In genomic region chr17:80969030-80969673, GRCh38 we compare ENCODE assay signal across 1 cellular context.
TF ChIP-seq lines count a peak whose summit lies in the region.

No MANE protein-coding gene starts in this region.

TF ChIP-seq in K562, 482 proteins besides CTCF, POLR2A, EP300 and RAD21 (continued from another document):
- TF ChIP-seq POLR2G (IDR thresholded peaks at IDR 0.05; ENCODE audit: low read depth, low read length) (peak; percentile 78), BRF1 (IDR thresholded peaks at IDR 0.05; ENCODE audit: borderline replicate concordance, extremely low read depth, insufficient read length) (no peak), RHOXF2B (CRISPR knock-in tag; conservative IDR thresholded peaks at IDR 0.05) (no peak), CLOCK (CRISPR knock-in tag; IDR thresholded peaks at IDR 0.05; ENCODE audit: borderline replicate concordance) (no peak), ZNF274 (IDR thresholded peaks at IDR 0.05; ENCODE audit: borderline replicate concordance, low read depth, low read length) (no peak), SAP30 (IDR thresholded peaks at IDR 0.05; ENCODE audit: borderline replicate concordance, insufficient read depth, low read depth, low read length, poor library complexity, severe bottlenecking) (no peak), MAZ (CRISPR knock-in tag; conservative IDR thresholded peaks at IDR 0.05 in 1 of 2, IDR thresholded peaks at IDR 0.05 in 1 of 2) (0 out of 4 replicates have a peak, but pooled peaks of 1 of the 2 experiments have one; percentile 10), ELK3 (CRISPR knock-in tag; IDR thresholded peaks at IDR 0.05) (no peak), ZNF165 (CRISPR knock-in tag; IDR thresholded peaks at IDR 0.05; ENCODE audit: borderline replicate concordance) (no peak), MLLT1 (IDR thresholded peaks at IDR 0.05) (no peak), HNRNPUL1 (IDR thresholded peaks at IDR 0.05; ENCODE audit: low read length) (no peak), RBM22 (IDR thresholded peaks at IDR 0.05; ENCODE audit: low read depth, low read length, poor library complexity, severe bottlenecking) (peak; percentile 70), STAT6 (CRISPR knock-in tag; IDR thresholded peaks at IDR 0.05) (no peak), ARID1B (IDR thresholded peaks at IDR 0.05) (no peak), CEBPG (CRISPR knock-in tag; IDR thresholded peaks at IDR 0.05) (no peak), CEBPG (tag; conservative IDR thresholded peaks at IDR 0.05 in 1 of 2, IDR thresholded peaks at IDR 0.05 in 1 of 2) (no peak), TAL1 (IDR thresholded peaks at IDR 0.05) (no peak), CREB3L1 (IDR thresholded peaks at IDR 0.05; ENCODE audit: borderline replicate concordance, low read depth) (no peak), GABPA (tag; conservative IDR thresholded peaks at IDR 0.05; ENCODE audit: low read depth) (peak; percentile 45; the same call in 1 of the 2 replicates), MAX (CRISPR knock-in tag; IDR thresholded peaks at IDR 0.05) (no peak)
